In genomic region chr3:141394560-141394959, GRCh38 we compare ENCODE assay signal across 29 cellular contexts.
"Had no signal": no experiment of that assay in that cellular context is flagged by ENCODE, and none has a peak within 500 bp of the region (broad histone marks: within the 10 kb centered on the region; RNA-seq: fewer than 3 reads in every experiment).

No MANE protein-coding gene starts in this region.

- FAIRE-seq: endometrium, frontal cortex had no signal

- H3K36me3 ChIP-seq: adrenal gland, neural progenitor cell had no signal

- DNase-seq: activated B cell treated with CpG ODN at 0.5 μM for 24 hours; activated CD4-positive, alpha-beta T cell treated with anti-CD3 and anti-CD28 coated beads for 36 hours; activated CD4-positive, alpha-beta T cell treated with anti-CD3 and anti-CD28 coated beads, Interleukin-2, amount 50 U/mL, for 4 hours; activated CD8-positive, alpha-beta memory T cell treated with anti-CD3 and anti-CD28 coated beads for 24 hours; activated effector memory CD4-positive, alpha-beta T cell treated with anti-CD3 and anti-CD28 coated beads, Interleukin-2, amount 50 U/mL, for 16 hours; activated naive CD4-positive, alpha-beta T cell treated with anti-CD3 and anti-CD28 coated beads for 36 hours; activated naive CD8-positive, alpha-beta T cell treated with anti-CD3 and anti-CD28 coated beads for 36 hours; adrenal gland; aorta; body of pancreas; esophagus squamous epithelium; islet precursor cell; left cardiac atrium; midbrain; naive thymus-derived CD8-positive, alpha-beta T cell; occipital lobe; stimulated activated CD4-positive, alpha-beta T cell treated with anti-CD3 and anti-CD28 coated beads, Interleukin-1b, Interleukin-23, amount 100 ng/mL, for 48 hours; stimulated activated CD4-positive, alpha-beta T cell treated with anti-CD3 and anti-CD28 coated beads, Interleukin-4, amount 100 ng/mL, for 4 hours; stimulated activated CD8-positive, alpha-beta memory T cell treated with anti-CD3 and anti-CD28 coated beads, Interleukin-4, amount 100 ng/mL, for 48 hours; stimulated activated naive CD4-positive, alpha-beta T cell; T-cell; tibial artery had no signal

- H3K4me1 ChIP-seq: right atrium auricular region had no signal

- H3K9me3 ChIP-seq: adrenal gland, body of pancreas, esophagus squamous epithelium, suprapubic skin, tibial artery had no signal

- H3K4me3 ChIP-seq: adrenal gland, body of pancreas, esophagus squamous epithelium, neural progenitor cell, right atrium auricular region, smooth muscle cell, suprapubic skin, tibial artery had no signal

- H3K27me3 ChIP-seq: adrenal gland, body of pancreas, esophagus squamous epithelium, neural progenitor cell, right atrium auricular region, suprapubic skin, tibial artery had no signal

- H3K27ac ChIP-seq: body of pancreas, epithelial cell of prostate, right atrium auricular region, suprapubic skin, tibial artery had no signal

- ATAC-seq: activated CD4-positive, alpha-beta T cell treated with anti-CD3 and anti-CD28 coated beads for 36 hours; body of pancreas; left cardiac atrium; naive thymus-derived CD8-positive, alpha-beta T cell; T-cell had no signal

- H3K9ac ChIP-seq: neural progenitor cell had no signal
